ENCODE assay signal across 9 cellular contexts in the genomic region with DNA sequence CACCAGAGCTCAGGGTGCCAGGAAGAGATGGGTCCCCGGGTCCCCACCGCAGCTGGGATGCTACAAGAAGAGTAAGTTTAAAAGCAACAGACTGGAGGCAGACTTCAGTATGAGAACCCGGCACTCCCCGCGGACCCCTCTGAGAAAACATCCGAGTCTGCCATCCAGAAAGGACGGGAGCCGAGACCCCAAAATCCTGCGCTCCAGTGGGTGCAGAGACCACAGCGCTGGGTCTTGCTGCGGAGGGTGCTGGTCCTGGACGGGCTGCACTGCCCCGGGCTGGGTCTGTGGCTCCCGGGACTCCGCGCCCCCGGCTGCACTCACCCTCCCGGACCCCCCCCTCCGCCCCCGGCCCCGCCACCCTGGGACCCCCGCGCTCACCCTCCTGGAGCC. TPM values are rescaled to one million over a fixed set of nuclear protein-coding genes. Genes with fewer than 3 reads are reported as not detected.
DNase-seq lines count a peak whose midpoint lies in the region; ATAC-seq and TF ChIP-seq lines count a peak whose summit lies in the region.
"Had no signal": no experiment of that assay in that cellular context is flagged by ENCODE, and none has a peak within 500 bp of the region (broad histone marks: within the 10 kb centered on the region; RNA-seq: fewer than 3 reads in every experiment).

No MANE protein-coding gene starts in this region.

- CTCF ChIA-PET in MCF 10A (lab: Yijun Ruan, JAX) = interaction anchor here (0.6 to 1.3 kb wide), 3 partner anchors 36 to 291 kb away, joined by 4 to 6 read pairs (median 4); a partner anchor contains a TSS

- H3K4me1 ChIP-seq in upper lobe of right lung = peaks cover 12% of the 10 kb centered on the region

- H3K27me3 ChIP-seq in upper lobe of right lung = no peaks in the 10 kb centered on the region

- peak; percentile 11 to 42 for ATAC-seq in activated T-cell treated with anti-CD3 and anti-CD28 coated beads, Interleukin-2, amount 50 U/mL, for 4 hours
- peak; percentile 18 for ATAC-seq in memory B cell (ENCODE audit: low read depth)
- peak; percentile 45 for ATAC-seq in upper lobe of right lung
- no peak for ATAC-seq in HG02970 (IDR thresholded peaks at IDR 0.05; ENCODE audit: low FRiP score, unreplicated experiment)

- H3K4me3 Mint-ChIP-seq in activated T-cell treated with anti-CD3 and anti-CD28 coated beads, Interleukin-2, amount 50 U/mL, for 4 hours = peak overlapping the region; percentile 81
- peak overlapping the region; percentile 78 for H3K4me3 Mint-ChIP-seq in MCF 10A (ENCODE audit: unreplicated experiment)
- H3K4me3 Mint-ChIP-seq in memory B cell = peak overlapping the region; percentile 93

- H3K27ac Mint-ChIP-seq in MCF 10A (ENCODE audit: low read depth, unreplicated experiment) = peak overlapping the region; percentile 87
- peak overlapping the region; percentile 74 for H3K27ac Mint-ChIP-seq in memory B cell

- intact Hi-C loops in MCF 10A (cut with micrococcal nuclease) = no loop called here
- intact Hi-C loops in upper lobe of right lung (cut with DNase I) = no loop called here

- BruUV-seq in MCF 10A (replicated peaks; lab: Mats Ljungman, UMichigan) = no TSS peak

- DNase-seq in activated T-cell treated with anti-CD3 and anti-CD28 coated beads, Interleukin-2, amount 50 U/mL, for 4 hours = no peak
- no peak for DNase-seq in activated T-cell treated with anti-CD3 and anti-CD28 coated beads, Interleukin-2, amount 50 U/mL, for 48 hours
- DNase-seq in MCF 10A (ENCODE audit: unreplicated experiment) (no peak), memory B cell (ENCODE audit: low spot score in 2 of 2) (no peak), upper lobe of right lung (no peak), NCI-H526 treated with DMSO at 0.1 percent for 48 hours (lab: John Stamatoyannopoulos, UW) (no peak), GM19240 (ENCODE audit: insufficient read length, low spot score) (no peak)

- TF ChIP-seq CTCF in MCF 10A (IDR thresholded peaks at IDR 0.05; ENCODE audit: unreplicated experiment) (no peak), upper lobe of right lung (IDR thresholded peaks at IDR 0.05) (no peak)

- peaks cover 8% of the 10 kb centered on the region for H3K4me1 Mint-ChIP-seq in activated T-cell treated with anti-CD3 and anti-CD28 coated beads, Interleukin-2, amount 50 U/mL, for 4 hours (ENCODE audit: low read depth)
- H3K4me1 Mint-ChIP-seq in MCF 10A (ENCODE audit: insufficient read depth, unreplicated experiment) = no peaks in the 10 kb centered on the region
- peaks cover 8% of the 10 kb centered on the region for H3K4me1 Mint-ChIP-seq in memory B cell

- no peaks in the 10 kb centered on the region for H3K9me3 ChIP-seq in upper lobe of right lung

- H3K36me3 Mint-ChIP-seq in activated T-cell treated with anti-CD3 and anti-CD28 coated beads, Interleukin-2, amount 50 U/mL, for 4 hours (ENCODE audit: insufficient read depth) = no peaks in the 10 kb centered on the region
- H3K36me3 Mint-ChIP-seq in MCF 10A (ENCODE audit: insufficient read depth, unreplicated experiment) = no peaks in the 10 kb centered on the region
- H3K36me3 Mint-ChIP-seq in memory B cell = no peaks in the 10 kb centered on the region

- H3K4me3 ChIP-seq in upper lobe of right lung = peak overlapping the region; percentile 78

- H3K36me3 ChIP-seq in upper lobe of right lung = peaks cover 6% of the 10 kb centered on the region

- POLR2A ChIA-PET in MCF 10A (lab: Yijun Ruan, JAX) = interaction anchor here (0.6 to 2.5 kb wide), 6 partner anchors 9 to 291 kb away, joined by 3 to 12 read pairs (median 4); a partner anchor contains a TSS

- no peaks in the 10 kb centered on the region for H3K9me3 Mint-ChIP-seq in activated T-cell treated with anti-CD3 and anti-CD28 coated beads, Interleukin-2, amount 50 U/mL, for 4 hours
- H3K9me3 Mint-ChIP-seq in MCF 10A (ENCODE audit: unreplicated experiment) (no peaks in the 10 kb centered on the region), memory B cell (no peaks in the 10 kb centered on the region)

- H3K27ac ChIP-seq in upper lobe of right lung = peak overlapping the region; percentile 86

- H3K27me3 Mint-ChIP-seq in activated T-cell treated with anti-CD3 and anti-CD28 coated beads, Interleukin-2, amount 50 U/mL, for 4 hours (ENCODE audit: low read depth) = no peaks in the 10 kb centered on the region
- no peaks in the 10 kb centered on the region for H3K27me3 Mint-ChIP-seq in MCF 10A (ENCODE audit: insufficient read depth, unreplicated experiment)
- H3K27me3 Mint-ChIP-seq in memory B cell = peaks cover 3% of the 10 kb centered on the region

RNA-seq across cellular contexts. Expression of a gene that starts 0.3 kb away (rescaled TPM):
- total RNA-seq in activated T-cell treated with anti-CD3 and anti-CD28 coated beads, Interleukin-2, amount 50 U/mL, for 4 hours = 10 to 100 TPM in 1 of 3 donors, 1 to 10 TPM in 2; 7.4 to 11.9 (median 7.8) TPM
- total RNA-seq in MCF 10A (2022) (18.1 and 24.7 TPM in 2 replicates), upper lobe of right lung (53.3 TPM)

RNA-seq across cellular contexts. Expression of a gene that starts 19.8 kb away (rescaled TPM):
- total RNA-seq in activated T-cell treated with anti-CD3 and anti-CD28 coated beads, Interleukin-2, amount 50 U/mL, for 4 hours = under 1 TPM; 0.13 to 0.19 (median 0.18) TPM
- total RNA-seq in MCF 10A (2022) (2.4 and 3.9 TPM in 2 replicates), upper lobe of right lung (0.32 TPM)

RNA-seq across cellular contexts. Expression of a gene that starts 26.2 kb away (rescaled TPM):
- total RNA-seq in activated T-cell treated with anti-CD3 and anti-CD28 coated beads, Interleukin-2, amount 50 U/mL, for 4 hours = not detected
- 0.81 and 1.4 TPM in 2 replicates for total RNA-seq in MCF 10A (2022)
- total RNA-seq in upper lobe of right lung = not detected
- total RNA-seq: activated CD8-positive, alpha-beta memory T cell treated with anti-CD3 and anti-CD28 coated beads for 36 hours had no signal

RNA-seq across cellular contexts. Expression of a gene that starts 36.6 kb away (rescaled TPM):
- under 1 TPM; 0.13 to 0.21 (median 0.16) TPM for total RNA-seq in activated T-cell treated with anti-CD3 and anti-CD28 coated beads, Interleukin-2, amount 50 U/mL, for 4 hours
- total RNA-seq in MCF 10A (2022) (3.8 and 4.4 TPM in 2 replicates), upper lobe of right lung (4.9 TPM)

RNA-seq across cellular contexts. Expression of a gene that starts 53.2 kb away (rescaled TPM):
- total RNA-seq in activated T-cell treated with anti-CD3 and anti-CD28 coated beads, Interleukin-2, amount 50 U/mL, for 4 hours = 10 to 100 TPM; 14.6 to 16.1 (median 15.1) TPM
- total RNA-seq in MCF 10A (2022) (14.9 and 19.6 TPM in 2 replicates), upper lobe of right lung (11.3 TPM)
